23 cellular contexts compared by ENCODE assay signal in genomic region chr2:236915726-236916125, GRCh38.
"Had no signal": no experiment of that assay in that cellular context is flagged by ENCODE, and none has a peak within 500 bp of the region (broad histone marks: within the 10 kb centered on the region; RNA-seq: fewer than 3 reads in every experiment).

No MANE protein-coding gene starts in this region.

- H3K9me3 ChIP-seq: right lobe of liver, thoracic aorta, uterus had no signal

- ATAC-seq: activated CD4-positive, alpha-beta T cell treated with anti-CD3 and anti-CD28 coated beads for 36 hours; esophagus mucosa; left cardiac atrium; right lobe of liver had no signal

- H3K27me3 ChIP-seq: right lobe of liver, uterus had no signal

- H3K4me3 ChIP-seq: right lobe of liver, skin epidermis, thoracic aorta, uterus had no signal

- DNase-seq: activated CD4-positive, alpha-beta T cell treated with anti-CD3 and anti-CD28 coated beads for 36 hours; activated CD4-positive, alpha-beta T cell treated with anti-CD3 and anti-CD28 coated beads, Interleukin-2, amount 50 U/mL, for 48 hours; activated CD4-positive, CD25-positive, alpha-beta regulatory T cell; activated CD8-positive, alpha-beta memory T cell treated with anti-CD3 and anti-CD28 coated beads, Interleukin-2, amount 50 U/mL, for 48 hours; activated gamma-delta T cell; activated naive CD4-positive, alpha-beta T cell treated with anti-CD3 and anti-CD28 coated beads, Interleukin-2, amount 10 ng/mL, durations not matched to agents 7 days and 5 days; activated naive CD8-positive, alpha-beta T cell treated with anti-CD3 and anti-CD28 coated beads, Interleukin-2, amount 10 ng/mL, durations not matched to agents 7 days and 5 days; activated T-cell treated with anti-CD3 and anti-CD28 coated beads, Interleukin-2, amount 50 U/mL, for 24 hours; cortex of kidney; left cardiac atrium; mammary epithelial cell; naive B cell; nephron progenitor cell; occipital lobe; right lobe of liver; stimulated activated CD4-positive, alpha-beta T cell treated with anti-CD3 and anti-CD28 coated beads, Interleukin-12 subunit alpha, Interleukin-12 subunit beta, amount 100 ng/mL, for 4 hours; stimulated activated CD4-positive, alpha-beta T cell treated with anti-CD3 and anti-CD28 coated beads, Interleukin-4, amount 100 ng/mL, for 1 hour; T-helper 1 cell; trophoblast cell; uterus had no signal

- H3K4me1 ChIP-seq: right lobe of liver, uterus had no signal

- H3K27ac ChIP-seq: right lobe of liver, skin epidermis, thoracic aorta, uterus had no signal

- H3K36me3 ChIP-seq: right lobe of liver, thoracic aorta, uterus had no signal
